In the genomic region with DNA sequence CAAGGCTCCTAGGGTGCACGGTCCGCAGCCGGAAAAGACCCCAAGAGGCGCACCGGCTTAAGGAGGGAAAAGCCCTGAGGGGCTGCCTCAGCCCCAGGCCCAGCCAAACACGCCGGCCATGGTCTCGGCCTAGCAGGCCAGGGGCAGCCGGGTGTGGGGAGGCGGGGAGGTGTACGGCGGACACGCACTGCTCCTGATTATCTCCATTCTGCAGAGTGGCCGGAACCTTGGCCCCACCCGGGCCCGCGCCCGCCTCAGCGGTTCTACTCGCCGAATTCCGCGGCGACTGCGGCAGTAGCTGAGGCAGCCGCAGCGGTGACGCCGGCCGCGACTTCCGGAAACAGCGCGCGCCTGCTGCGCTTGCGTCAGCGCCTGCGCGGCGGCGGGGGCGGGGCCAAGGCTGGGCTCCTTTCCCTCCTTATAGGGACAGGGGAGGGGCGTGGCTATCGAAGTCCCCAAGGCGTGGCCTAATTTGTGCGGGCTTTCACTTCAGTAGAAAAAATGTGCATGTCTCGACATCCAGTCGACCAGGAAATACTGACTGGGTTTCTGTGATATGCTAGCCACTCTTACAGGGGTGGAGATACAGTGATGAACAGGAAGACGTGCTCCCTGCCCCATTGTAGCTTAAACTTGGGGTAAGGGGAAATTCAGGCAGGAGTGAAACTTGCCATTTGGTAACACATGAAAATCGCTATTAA, we compare ENCODE assay signal across 8 cellular contexts. TPM values are rescaled to one million over a fixed set of nuclear protein-coding genes. Genes with fewer than 3 reads are reported as not detected.
A peak's percentile ranks its signal among the peaks of the same experiment; 100 is the strongest.
DNase-seq lines count a peak whose midpoint lies in the region; ATAC-seq, FAIRE-seq and TF ChIP-seq lines count a peak whose summit lies in the region.

A gene with protein sequence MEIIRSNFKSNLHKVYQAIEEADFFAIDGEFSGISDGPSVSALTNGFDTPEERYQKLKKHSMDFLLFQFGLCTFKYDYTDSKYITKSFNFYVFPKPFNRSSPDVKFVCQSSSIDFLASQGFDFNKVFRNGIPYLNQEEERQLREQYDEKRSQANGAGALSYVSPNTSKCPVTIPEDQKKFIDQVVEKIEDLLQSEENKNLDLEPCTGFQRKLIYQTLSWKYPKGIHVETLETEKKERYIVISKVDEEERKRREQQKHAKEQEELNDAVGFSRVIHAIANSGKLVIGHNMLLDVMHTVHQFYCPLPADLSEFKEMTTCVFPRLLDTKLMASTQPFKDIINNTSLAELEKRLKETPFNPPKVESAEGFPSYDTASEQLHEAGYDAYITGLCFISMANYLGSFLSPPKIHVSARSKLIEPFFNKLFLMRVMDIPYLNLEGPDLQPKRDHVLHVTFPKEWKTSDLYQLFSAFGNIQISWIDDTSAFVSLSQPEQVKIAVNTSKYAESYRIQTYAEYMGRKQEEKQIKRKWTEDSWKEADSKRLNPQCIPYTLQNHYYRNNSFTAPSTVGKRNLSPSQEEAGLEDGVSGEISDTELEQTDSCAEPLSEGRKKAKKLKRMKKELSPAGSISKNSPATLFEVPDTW (minus strand): TSS at position 342 of the 701 bp plus-strand sequence. CDS start 135 bp downstream, at position 207.

- peak; percentile 97 for TF ChIP-seq POLR2A in IMR-90 (IDR thresholded peaks at IDR 0.05; ENCODE audit: low read depth, low read length)
- TF ChIP-seq POLR2A in endothelial cell of umbilical vein (IDR thresholded peaks at IDR 0.05; ENCODE audit: low read depth, low read length): peak; percentile 98

- H2AK9ac ChIP-seq in IMR-90 (replicated peaks; ENCODE audit: low read depth, low read length, poor library complexity): peak within 1 kb of the TSS; percentile 96

- TF ChIP-seq RAD21 in IMR-90 (IDR thresholded peaks at IDR 0.05; ENCODE audit: low read length): no peak

- POLR2A ChIA-PET in IMR-90 (lab: Charles Lee; ENCODE audit: unreplicated experiment) (no interaction called here), OCI-LY7 (lab: Charles Lee) (interaction anchor here (0.5 to 3.0 kb wide), 9 partner anchors 10 to 286 kb away, joined by 3 to 16 read pairs (median 4); no protein-coding TSS in a partner anchor), endothelial cell of umbilical vein (lab: Charles Lee) (interaction anchor here (0.7 kb wide), 1 partner anchor 14 kb away, joined by 4 read pairs; no protein-coding TSS in a partner anchor)

- H3K4me3 ChIP-seq in IMR-90 (ENCODE audit: insufficient read depth, low read depth, low read length): peak within 1 kb of the TSS; percentile 73
- H3K4me3 ChIP-seq in OCI-LY7 (ENCODE audit: low read depth, low read length, poor library complexity, severe bottlenecking): peak within 1 kb of the TSS; percentile 93
- H3K4me3 ChIP-seq in endothelial cell of umbilical vein (replicated peaks in 1 of 3; ENCODE audit: insufficient read depth in 1 of 3, low read depth in 1 of 3, low read length in 3 of 3): peak within 1 kb of the TSS; percentile 76 to 78 (median 78)

- H3K18ac ChIP-seq in IMR-90 (ENCODE audit: low read depth, low read length): peak within 1 kb of the TSS; percentile 4

- H4K5ac ChIP-seq in IMR-90 (ENCODE audit: low read depth, low read length): peak within 1 kb of the TSS; percentile 46

- H3K9me3 ChIP-seq in IMR-90 (ENCODE audit: control insufficient read depth, insufficient read depth, low read length) (no peaks in the 10 kb centered on the region), OCI-LY7 (ENCODE audit: low read length) (no peaks in the 10 kb centered on the region), endothelial cell of umbilical vein (replicated peaks; ENCODE audit: control insufficient read depth, insufficient read depth, low read length) (no peaks in the 10 kb centered on the region)

- peak within 1 kb of the TSS; percentile 61 for H2BK5ac ChIP-seq in IMR-90 (ENCODE audit: low read depth, low read length, poor library complexity, severe bottlenecking)

- intact Hi-C loops in IMR-90 (cut with micrococcal nuclease) (no loop called here), OCI-LY7 (cut with micrococcal nuclease; ENCODE audit: unreplicated experiment) (no loop called here), endothelial cell of umbilical vein (cut with micrococcal nuclease) (loop anchor here (5.0 kb wide), 2 partner anchors 343 to 573 kb away; no protein-coding TSS in a partner anchor)

- 0 out of 3 replicates have a peak within 1 kb of the TSS, but pooled peaks have one; percentile 20 for H2BK15ac ChIP-seq in IMR-90 (ENCODE audit: low read depth, low read length)

- in situ Hi-C loops in Caki2 (cut with HindIII; ENCODE audit: low pct_unique_long_range_greater_than_20kb, low sequenced_read_pairs): no loop called here
- in situ Hi-C loops in IMR-90 (cut with MboI; ENCODE audit: low sequenced_read_pairs): loop anchor here (25.0 kb wide), 1 partner anchor 332 kb away; no protein-coding TSS in a partner anchor

- peak within 1 kb of the TSS; percentile 41 for H2BK120ac ChIP-seq in IMR-90 (ENCODE audit: low read depth, low read length)

- H3K79me2 ChIP-seq in OCI-LY7 (ENCODE audit: insufficient read depth, low read depth, low read length): peaks cover 60% of the 10 kb centered on the region
- peaks cover 37% of the 10 kb centered on the region for H3K79me2 ChIP-seq in endothelial cell of umbilical vein (ENCODE audit: control insufficient read depth, insufficient read depth, low read length)

- no peaks in the 10 kb centered on the region for H3K9me2 ChIP-seq in OCI-LY7 (ENCODE audit: insufficient read depth, low read length)

- dilution Hi-C loops in IMR-90 (cut with HindIII; ENCODE audit: low sequenced_read_pairs, unreplicated experiment) (no loop called here), endothelial cell of umbilical vein (cut with MboI; ENCODE audit: extremely low pct_ligation_motif_present, low sequenced_read_pairs) (no loop called here)

- H3K4me1 ChIP-seq in IMR-90 (ENCODE audit: control insufficient read depth, insufficient read depth, low read length) (peaks cover 6% of the 10 kb centered on the region), OCI-LY7 (ENCODE audit: insufficient read depth, low read length, poor library complexity, severe bottlenecking) (peaks cover 42% of the 10 kb centered on the region), endothelial cell of umbilical vein (ENCODE audit: control insufficient read depth, extremely low read depth, insufficient read depth, low read length) (peaks cover 27% of the 10 kb centered on the region)

- H3K4me2 ChIP-seq in IMR-90 (ENCODE audit: low read depth, low read length): peak within 1 kb of the TSS; percentile 99
- H3K4me2 ChIP-seq in OCI-LY7 (ENCODE audit: low read length): peak within 1 kb of the TSS; percentile 96
- peak within 1 kb of the TSS; percentile 96 for H3K4me2 ChIP-seq in endothelial cell of umbilical vein (ENCODE audit: insufficient read depth, low read length)

- H3K9me1 ChIP-seq in IMR-90 (ENCODE audit: insufficient read depth, low read length) (no peaks in the 10 kb centered on the region; the same call in 1 of the 2 replicates), endothelial cell of umbilical vein (replicated peaks; ENCODE audit: control insufficient read depth, extremely low read depth, insufficient read depth, low read length) (no peaks in the 10 kb centered on the region)

- H2AK5ac ChIP-seq in IMR-90 (ENCODE audit: low read depth, low read length): peak within 1 kb of the TSS; percentile 79

- TF ChIP-seq CTCF in IMR-90 (conservative IDR thresholded peaks at IDR 0.05; ENCODE audit: low read depth, low read length) (no peak), OCI-LY7 (conservative IDR thresholded peaks at IDR 0.05; ENCODE audit: low read length) (no peak), endothelial cell of umbilical vein (IDR thresholded peaks at IDR 0.05; ENCODE audit: extremely low read depth in 1 of 2, insufficient read depth in 1 of 2, low read depth in 1 of 2, low read length in 2 of 2) (no peak)

- peaks cover 18 to 44% of the 10 kb centered on the region in 2 experiments for H3K79me1 ChIP-seq in IMR-90 (ENCODE audit: low read depth in 1 of 2, low read length in 2 of 2)

- peak within 1 kb of the TSS; percentile 94 for H2AFZ ChIP-seq in IMR-90 (replicated peaks; ENCODE audit: low read length, poor library complexity)
- peak within 1 kb of the TSS; percentile 41; the same call in 1 of the 2 replicates for H2AFZ ChIP-seq in OCI-LY7 (ENCODE audit: low read length)
- H2AFZ ChIP-seq in endothelial cell of umbilical vein (ENCODE audit: low read depth, low read length): peak within 1 kb of the TSS; percentile 91

- H3K4ac ChIP-seq in IMR-90 (ENCODE audit: low read depth, low read length): peak within 1 kb of the TSS; percentile 95

- H2BK20ac ChIP-seq in IMR-90 (ENCODE audit: low read depth, low read length): no peak within 1 kb of the TSS; the same call in 1 of the 2 replicates

- peak within 1 kb of the TSS; percentile 89 for H3K23ac ChIP-seq in IMR-90 (ENCODE audit: low read depth, low read length)

- H3K9ac ChIP-seq in IMR-90 (ENCODE audit: low read depth, low read length) (peak within 1 kb of the TSS; percentile 86), endothelial cell of umbilical vein (replicated peaks; ENCODE audit: extremely low read depth, insufficient read depth, low read length) (peak within 1 kb of the TSS; percentile 90)

- H3K27ac ChIP-seq in IMR-90 (ENCODE audit: insufficient read depth, low read length): peak within 1 kb of the TSS; percentile 81
- peak within 1 kb of the TSS; percentile 83 for H3K27ac ChIP-seq in OCI-LY7 (ENCODE audit: low read depth, low read length, poor library complexity, severe bottlenecking)
- peak within 1 kb of the TSS; percentile 78 for H3K27ac ChIP-seq in endothelial cell of umbilical vein (ENCODE audit: insufficient read depth, low read depth, low read length)

- H4K20me1 ChIP-seq in IMR-90 (ENCODE audit: insufficient read depth, low read length): peaks cover 14% of the 10 kb centered on the region
- peaks cover 10% of the 10 kb centered on the region for H4K20me1 ChIP-seq in OCI-LY7 (ENCODE audit: insufficient read depth, low read length)
- peaks cover 8% of the 10 kb centered on the region for H4K20me1 ChIP-seq in endothelial cell of umbilical vein (replicated peaks; ENCODE audit: control insufficient read depth, extremely low read depth, insufficient read depth, low read length)

- H3K14ac ChIP-seq in IMR-90 (replicated peaks; ENCODE audit: low read depth, low read length): peak within 1 kb of the TSS; percentile 96

- ATAC-seq in GM21515 (IDR thresholded peaks at IDR 0.05; ENCODE audit: unreplicated experiment) (peak; percentile 43), IMR-90 (ENCODE audit: low read depth) (peak; percentile 82)

- peak; percentile 99 for DNase-seq in Caki2 (ENCODE audit: low read depth)
- peak; percentile 96 for DNase-seq in IMR-90
- DNase-seq in OCI-LY7 (ENCODE audit: low spot score): peak; percentile 99
- peak; percentile 96 for DNase-seq in activated T-cell treated with anti-CD3 and anti-CD28 coated beads for 1 hour (ENCODE audit: low read depth)
- DNase-seq in endothelial cell of umbilical vein (ENCODE audit: low read depth, low spot score): peak; percentile 98
- peak; percentile 95 for DNase-seq in midbrain (lab: John Stamatoyannopoulos, UW)
- DNase-seq in stimulated activated CD8-positive, alpha-beta memory T cell treated with anti-CD3 and anti-CD28 coated beads, Interleukin-15, amount 100 ng/mL, for 48 hours (ENCODE audit: low read depth in 2 of 2): peak; percentile 95 to 96

- CTCF ChIA-PET in IMR-90 (lab: Yijun Ruan, JAX): no interaction called here
- CTCF ChIA-PET in OCI-LY7 (lab: Charles Lee; ENCODE audit: unreplicated experiment): no interaction called here
- CTCF ChIA-PET in endothelial cell of umbilical vein (lab: Charles Lee): interaction anchor here (0.6 to 1.2 kb wide), 3 partner anchors 9 to 710 kb away, joined by 3 to 5 read pairs (median 5); partner anchors contain the start of gene ERCC4

- H3K56ac ChIP-seq in IMR-90 (ENCODE audit: extremely low read depth, insufficient read depth, low read length): peak within 1 kb of the TSS; percentile 72; the same call in 1 of the 2 replicates

- H3K27me3 ChIP-seq in IMR-90 (ENCODE audit: control insufficient read depth, insufficient read depth, low read length): no peaks in the 10 kb centered on the region
- no peaks in the 10 kb centered on the region for H3K27me3 ChIP-seq in endothelial cell of umbilical vein (ENCODE audit: control insufficient read depth in 2 of 2, insufficient read depth in 2 of 2, low read length in 2 of 2)

- peaks cover 3% of the 10 kb centered on the region for H3K36me3 ChIP-seq in IMR-90 (ENCODE audit: control insufficient read depth, insufficient read depth, low read length)
- peaks cover 46% of the 10 kb centered on the region for H3K36me3 ChIP-seq in OCI-LY7 (ENCODE audit: insufficient read depth, low read length)
- peaks cover 0 to 2% of the 10 kb centered on the region in 2 experiments for H3K36me3 ChIP-seq in endothelial cell of umbilical vein (ENCODE audit: control insufficient read depth in 2 of 2, extremely low read depth in 1 of 2, insufficient read depth in 2 of 2, low read length in 2 of 2)

- H4K91ac ChIP-seq in IMR-90 (ENCODE audit: insufficient read depth, low read depth, low read length): peak within 1 kb of the TSS; percentile 90

- 3% methylated on average over 25 of the region's 51 CpGs; no CpG with 5 or more reads in 1 of the 2 experiments for whole genome bisulfite sequencing in IMR-90 (ENCODE audit: extremely low coverage in 2 of 2, insufficient read length in 1 of 2), 2 experiments

- peak within 1 kb of the TSS; percentile 86 to 98 for H4K8ac ChIP-seq in IMR-90 (ENCODE audit: low read depth in 2 of 2, low read length in 2 of 2)

- peak; percentile 86 for FAIRE-seq in endothelial cell of umbilical vein (lab: Jason Lieb, UNC)

- BruUV-seq in IMR-90 (replicated peaks; lab: Mats Ljungman, UMichigan): no TSS peak
- BruUV-seq in OCI-LY7 (replicated peaks; lab: Mats Ljungman, UMichigan): no TSS peak
- BruUV-seq in endothelial cell of umbilical vein (replicated peaks; lab: Mats Ljungman, UMichigan): no TSS peak

RNA-seq across cellular contexts. Expression of the gene that starts here (rescaled TPM):
- 12.9 and 25.9 TPM in 2 replicates for total RNA-seq in Caki2 (2014; rRNA removed; shearing (Covaris generic); ENCODE audit: low replicate concordance)
- total RNA-seq in IMR-90 (2012; rRNA removed): 25.1 and 31.1 TPM in 2 replicates
- 18.9 and 24.6 TPM in 2 replicates for polyA plus RNA-seq in IMR-90 (2012; rRNA removed)
- 5.3 and 25.1 TPM in 2 replicates for polyA plus RNA-seq in IMR-90 (2012; cell fraction: cytosol; rRNA removed)
- polyA plus RNA-seq in IMR-90 (2012; cell fraction: nucleus; rRNA removed; ENCODE audit: low replicate concordance): 3.8 and 26.7 TPM in 2 replicates
- total RNA-seq in OCI-LY7 (2014; rRNA removed; shearing (Covaris generic)): 31.6 and 40.1 TPM in 2 replicates
- 76.5 and 85.9 TPM in 2 replicates for total RNA-seq in OCI-LY7 (2022)
- 22.3 and 24.6 TPM in 2 replicates for total RNA-seq in endothelial cell of umbilical vein
- polyA plus RNA-seq in endothelial cell of umbilical vein: 11.3 and 16.9 TPM in 2 replicates
- 18.7 and 21.9 TPM in 2 replicates for polyA plus RNA-seq in endothelial cell of umbilical vein (2011; cell fraction: cytosol; rRNA removed)
- polyA plus RNA-seq in endothelial cell of umbilical vein (2011; cell fraction: nucleus; rRNA removed): 20.9 and 22.0 TPM in 2 replicates
- polyA plus RNA-seq in endothelial cell of umbilical vein (2012): 25.2 and 28.6 TPM in 2 replicates
- polyA minus RNA-seq in endothelial cell of umbilical vein: 22.6 and 28.7 TPM in 2 replicates
- 26.4 TPM for polyA minus RNA-seq in endothelial cell of umbilical vein (2011; cell fraction: cytosol; rRNA and poly(A)+ RNA removed)
- 30.9 and 41.0 TPM in 2 replicates for polyA minus RNA-seq in endothelial cell of umbilical vein (2011; cell fraction: nucleus; rRNA and poly(A)+ RNA removed)

Comparison
In these comparisons a context has a peak if more than half of its experiments do, and no peak if none do; other contexts are left out.
1. Peak in every context shown above with its lines: DNase-seq, ATAC-seq, H3K4me3 ChIP-seq and H3K27ac ChIP-seq.
2. H2AFZ ChIP-seq: peak in every context shown above with its lines; median percentile 94 in IMR-90; 91 in endothelial cell of umbilical vein; 41 in OCI-LY7.